2 cellular contexts compared by ENCODE assay signal in the genomic region with DNA sequence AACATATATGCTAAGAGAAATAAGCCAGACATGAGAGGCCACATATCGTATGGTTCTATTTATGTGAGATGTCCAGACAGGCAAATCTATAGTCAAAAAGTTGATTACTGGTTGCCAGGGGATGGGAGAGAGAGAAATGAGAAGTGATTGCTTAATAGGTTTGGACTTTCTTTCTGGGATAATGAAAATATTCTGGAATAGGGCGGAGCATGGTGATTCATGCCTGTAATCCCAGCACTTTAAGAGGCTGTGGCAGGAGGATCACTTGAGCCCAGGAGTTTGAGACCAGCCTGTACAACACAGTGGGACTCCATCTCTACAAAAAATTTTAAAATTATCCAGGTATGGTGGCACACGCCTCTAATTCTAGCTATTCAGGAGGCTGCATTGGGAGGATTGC.
TF ChIP-seq lines count a peak whose summit lies in the region.

No MANE protein-coding gene starts in this region.

TF ChIP-seq in SK-N-SH treated with all-trans-retinoic acid at 6 μM for 48 hours, 23 proteins besides CTCF, POLR2A, EP300 and RAD21:
- TF ChIP-seq POU6F1 (CRISPR knock-in tag; IDR thresholded peaks at IDR 0.05; ENCODE audit: borderline replicate concordance, low read depth) = no peak
- no peak for TF ChIP-seq ZNF565 (CRISPR knock-in tag; conservative IDR thresholded peaks at IDR 0.05; ENCODE audit: low read depth)
- TF ChIP-seq ZC3H10 (CRISPR knock-in tag; IDR thresholded peaks at IDR 0.05) = no peak
- no peak for TF ChIP-seq CREB5 (CRISPR knock-in tag; IDR thresholded peaks at IDR 0.05; ENCODE audit: low read depth)
- TF ChIP-seq ZNF8 (CRISPR knock-in tag; IDR thresholded peaks at IDR 0.05) = no peak
- no peak for TF ChIP-seq TOX (CRISPR knock-in tag; IDR thresholded peaks at IDR 0.05; ENCODE audit: borderline replicate concordance)
- no peak for TF ChIP-seq CSRNP3 (CRISPR knock-in tag; IDR thresholded peaks at IDR 0.05)
- TF ChIP-seq ARNTL (CRISPR knock-in tag; IDR thresholded peaks at IDR 0.05; ENCODE audit: borderline replicate concordance, low read depth) = no peak
- TF ChIP-seq ISL1 (CRISPR knock-in tag; IDR thresholded peaks at IDR 0.05) = no peak
- TF ChIP-seq RARB (CRISPR knock-in tag; IDR thresholded peaks at IDR 0.05) = no peak
- TF ChIP-seq SNAI2 (CRISPR knock-in tag; IDR thresholded peaks at IDR 0.05) = no peak
- no peak for TF ChIP-seq ZFP3 (CRISPR knock-in tag; IDR thresholded peaks at IDR 0.05)
- TF ChIP-seq PPARA (CRISPR knock-in tag; IDR thresholded peaks at IDR 0.05; ENCODE audit: borderline replicate concordance) = no peak
- no peak for TF ChIP-seq TCF4 (CRISPR knock-in tag; IDR thresholded peaks at IDR 0.05; ENCODE audit: borderline replicate concordance)
TF ChIP-seq in SK-N-SH treated with all-trans-retinoic acid at 6 μM for 48 hours: peak in this region for 0.

TF ChIP-seq in SK-N-SH, 30 proteins besides CTCF, POLR2A, EP300 and RAD21 (continued from another document):
- TF ChIP-seq FOXM1 (IDR thresholded peaks at IDR 0.05; ENCODE audit: low read depth) = no peak
- no peak for TF ChIP-seq MAX (IDR thresholded peaks at IDR 0.05; ENCODE audit: low read depth)
TF ChIP-seq in SK-N-SH: peak in this region for 0.
